In the genomic region with DNA sequence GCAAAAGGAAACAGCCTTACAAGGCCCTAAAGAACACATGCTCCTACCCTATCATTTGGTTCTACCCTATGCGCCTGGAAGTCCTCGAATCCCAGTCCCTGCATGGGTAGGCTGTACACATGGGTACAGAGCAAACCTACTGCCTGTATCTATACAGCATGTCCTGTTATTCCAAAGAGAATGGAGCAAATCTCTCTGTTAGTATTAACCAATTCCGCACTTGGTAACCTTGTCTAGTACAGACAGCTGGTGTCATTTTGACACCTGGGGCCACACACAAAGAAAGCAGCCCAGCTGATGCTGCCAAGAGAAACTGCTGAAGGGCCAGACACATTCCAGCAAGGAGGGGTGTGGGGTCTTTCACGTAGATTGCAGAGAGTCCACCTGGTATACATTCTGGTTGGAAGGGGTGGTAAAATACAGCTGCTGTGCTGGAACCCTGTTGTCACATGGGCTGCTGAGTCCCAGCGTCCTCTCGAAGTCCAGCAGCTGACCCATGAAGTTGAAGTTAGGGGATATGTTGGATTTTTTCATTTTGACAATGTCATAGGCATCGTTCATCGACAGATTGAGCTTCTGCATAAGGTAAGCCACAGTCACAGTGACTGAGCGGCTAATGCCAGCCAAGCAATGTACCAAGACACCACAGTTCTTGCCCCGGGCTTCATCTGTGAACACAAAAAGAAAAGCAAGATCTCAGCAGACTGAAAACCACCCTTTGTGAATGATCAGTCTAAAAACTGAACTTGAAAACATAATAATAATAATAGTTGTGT, we compare ENCODE assay signal across 8 cellular contexts. TPM values are rescaled to one million over a fixed set of nuclear protein-coding genes. Genes with fewer than 3 reads are reported as not detected.
DNase-seq lines count a peak whose midpoint lies in the region; ATAC-seq and TF ChIP-seq lines count a peak whose summit lies in the region.

No MANE protein-coding gene starts in this region.

- H3K4me1 ChIP-seq in adipocyte (ENCODE audit: control insufficient read depth, insufficient read depth, low read length) (peaks cover 62% of the 10 kb centered on the region), tibial artery (peaks cover 0 to 47% (median 9%) of the 10 kb centered on the region in 4 donors)

- H3K36me3 Mint-ChIP-seq in activated T-cell treated with anti-CD3 and anti-CD28 coated beads, Interleukin-2, amount 50 U/mL, for 24 hours (ENCODE audit: low read depth) = peaks cover 59% of the 10 kb centered on the region

- peak overlapping the region; percentile 80 for H3K27ac Mint-ChIP-seq in activated T-cell treated with anti-CD3 and anti-CD28 coated beads, Interleukin-2, amount 50 U/mL, for 24 hours

- no peak for TF ChIP-seq CTCF in kidney epithelial cell (IDR thresholded peaks at IDR 0.05; ENCODE audit: insufficient read depth, low read length, poor library complexity, severe bottlenecking)
- no peak for TF ChIP-seq CTCF in tibial artery (IDR thresholded peaks at IDR 0.05)

- H3K27me3 Mint-ChIP-seq in activated T-cell treated with anti-CD3 and anti-CD28 coated beads, Interleukin-2, amount 50 U/mL, for 24 hours = peaks cover 2% of the 10 kb centered on the region

- peak overlapping the region; percentile 93 for H3K4me3 ChIP-seq in adipocyte (ENCODE audit: low read length)
- peak overlapping the region; percentile 99 for H3K4me3 ChIP-seq in kidney epithelial cell (ENCODE audit: low read depth, low read length)
- peak overlapping the region; percentile 74 to 90 for H3K4me3 ChIP-seq in tibial artery

- intact Hi-C loops in tibial artery (cut with DNase I; ENCODE audit: low total_unique reads) = no loop called here

- no peaks in the 10 kb centered on the region for H3K9me3 Mint-ChIP-seq in activated T-cell treated with anti-CD3 and anti-CD28 coated beads, Interleukin-2, amount 50 U/mL, for 24 hours

- DNase-seq in activated T-cell treated with anti-CD3 and anti-CD28 coated beads, Interleukin-2, amount 50 U/mL, for 24 hours = no peak
- no peak for DNase-seq in activated T-cell treated with anti-CD3 and anti-CD28 coated beads, Interleukin-2, amount 50 U/mL, for 48 hours
- DNase-seq in adipocyte (ENCODE audit: low read depth) = no peak
- DNase-seq in kidney epithelial cell (ENCODE audit: low read depth) = no peak
- DNase-seq in tibial artery = no peak
- no peak for DNase-seq in retina

- H3K27me3 ChIP-seq in adipocyte (replicated peaks; ENCODE audit: control insufficient read depth, insufficient read depth, low read length) (no peaks in the 10 kb centered on the region), kidney epithelial cell (ENCODE audit: control insufficient read depth, insufficient read depth, low read length) (no peaks in the 10 kb centered on the region), tibial artery (no peaks in the 10 kb centered on the region)

- H3K27ac ChIP-seq in tibial artery = no peak overlapping the region

- no peak for ATAC-seq in HG03378 (IDR thresholded peaks at IDR 0.05; ENCODE audit: unreplicated experiment)
- ATAC-seq in GM19351 (IDR thresholded peaks at IDR 0.05; ENCODE audit: unreplicated experiment) = no peak

- peak overlapping the region; percentile 96 for H3K4me3 Mint-ChIP-seq in activated T-cell treated with anti-CD3 and anti-CD28 coated beads, Interleukin-2, amount 50 U/mL, for 24 hours

- peaks cover 72% of the 10 kb centered on the region for H3K4me1 Mint-ChIP-seq in activated T-cell treated with anti-CD3 and anti-CD28 coated beads, Interleukin-2, amount 50 U/mL, for 24 hours (ENCODE audit: low read depth)

- peaks cover 32% of the 10 kb centered on the region for H3K36me3 ChIP-seq in adipocyte (ENCODE audit: control insufficient read depth, insufficient read depth, low read length, severe bottlenecking)
- H3K36me3 ChIP-seq in kidney epithelial cell (ENCODE audit: control insufficient read depth, insufficient read depth, low read length) = peaks cover 3% of the 10 kb centered on the region
- peaks cover 0 to 9% (median 7%) of the 10 kb centered on the region in 3 donors for H3K36me3 ChIP-seq in tibial artery

- peak overlapping the region; percentile 98 for H3K9ac ChIP-seq in adipocyte (ENCODE audit: low read length)

- H3K9me3 ChIP-seq in adipocyte (ENCODE audit: control insufficient read depth, low read length) (no peaks in the 10 kb centered on the region), tibial artery (no peaks in the 10 kb centered on the region)

RNA-seq across cellular contexts. Expression of a gene that starts 3.2 kb away (rescaled TPM):
- total RNA-seq in kidney epithelial cell = 43.1 and 64.5 TPM in 2 replicates
